ENCODE assay signal across 17 cellular contexts in genomic region chr11:85526564-85526963, GRCh38.
A peak's percentile ranks its signal among the peaks of the same experiment; 100 is the strongest.
DNase-seq lines count a peak whose midpoint lies in the region; ATAC-seq and TF ChIP-seq lines count a peak whose summit lies in the region.
"Had no signal": no experiment of that assay in that cellular context is flagged by ENCODE, and none has a peak within 500 bp of the region (broad histone marks: within the 10 kb centered on the region; RNA-seq: fewer than 3 reads in every experiment).

No MANE protein-coding gene starts in this region.

- H3K36me3 Mint-ChIP-seq in GM23338 (ENCODE audit: low read depth) (peaks cover 66% of the 10 kb centered on the region), neural progenitor cell (no peaks in the 10 kb centered on the region)

- H3K27me3 Mint-ChIP-seq in GM23338 (ENCODE audit: insufficient read depth, low read depth, poor library complexity) (no peaks in the 10 kb centered on the region), neural progenitor cell (ENCODE audit: insufficient read depth, low read depth) (peaks cover 2% of the 10 kb centered on the region)
- H3K27me3 Mint-ChIP-seq: CD4-positive, alpha-beta T cell had no signal

- H2AFZ ChIP-seq in GM23338 (no peak overlapping the region), neural progenitor cell (replicated peaks) (no peak overlapping the region)

- H3K79me2 ChIP-seq in GM23338 (replicated peaks; ENCODE audit: insufficient read depth), result no peaks in the 10 kb centered on the region
- H3K79me2 ChIP-seq in neural progenitor cell (ENCODE audit: low read depth), result no peaks in the 10 kb centered on the region

- H4K20me1 ChIP-seq in GM23338 (replicated peaks; ENCODE audit: insufficient read depth) (no peaks in the 10 kb centered on the region), neural progenitor cell (ENCODE audit: low read depth) (no peaks in the 10 kb centered on the region)

- H3K4me1 Mint-ChIP-seq in GM23338, result peaks cover 28% of the 10 kb centered on the region
- H3K4me1 Mint-ChIP-seq in neural progenitor cell, result peaks cover 4% of the 10 kb centered on the region
- H3K4me1 Mint-ChIP-seq: IgD-negative memory B cell had no signal

- TF ChIP-seq CTCF in GM23338 (conservative IDR thresholded peaks at IDR 0.05; ENCODE audit: low read depth in 2 of 2), result no peak
- no peak for TF ChIP-seq CTCF in neural progenitor cell (IDR thresholded peaks at IDR 0.05)
- no peak for TF ChIP-seq CTCF in right lobe of liver (IDR thresholded peaks at IDR 0.05)

- H3K9me2 ChIP-seq in GM23338 (ENCODE audit: insufficient read depth), result no peaks in the 10 kb centered on the region

- H3F3A ChIP-seq in GM23338 (replicated peaks; ENCODE audit: low read depth) (no peaks in the 10 kb centered on the region), neural progenitor cell (ENCODE audit: low read depth) (peaks cover 13% of the 10 kb centered on the region)

- peaks cover 27% of the 10 kb centered on the region for H3K4me1 ChIP-seq in GM23338 (ENCODE audit: insufficient read depth)
- peaks cover 30% of the 10 kb centered on the region for H3K4me1 ChIP-seq in HUES64 (ENCODE audit: insufficient read depth, low read length)
- peaks cover 24% of the 10 kb centered on the region for H3K4me1 ChIP-seq in iPS-18a (ENCODE audit: control insufficient read depth, low read depth, low read length)
- H3K4me1 ChIP-seq in neural progenitor cell, result peaks cover 20% of the 10 kb centered on the region
- H3K4me1 ChIP-seq in right lobe of liver, result no peaks in the 10 kb centered on the region
- H3K4me1 ChIP-seq: A549, Caco-2 had no signal

- intact Hi-C loops in right lobe of liver (cut with DNase I) (no loop called here), sciatic nerve (cut with DNase I) (no loop called here)

- no peak overlapping the region for H3K9ac ChIP-seq in HUES64 (ENCODE audit: low read depth, low read length)
- H3K9ac ChIP-seq in iPS-18a (ENCODE audit: low read length), result peak overlapping the region; percentile 4
- H3K9ac ChIP-seq in neural progenitor cell, result no peak overlapping the region

- H3K27ac Mint-ChIP-seq in GM23338 (peak overlapping the region; percentile 75), neural progenitor cell (no peak overlapping the region)
- H3K27ac Mint-ChIP-seq: CD4-positive, alpha-beta T cell; HFFc6; IgD-negative memory B cell had no signal

- ATAC-seq in GM23338, result peak; percentile 87
- ATAC-seq in right lobe of liver, result no peak
- ATAC-seq in sciatic nerve, result no peak
- ATAC-seq: A549, HCT116 had no signal

- H3K9me3 ChIP-seq in HUES64 (ENCODE audit: insufficient read depth, low read depth, low read length), result peaks cover 25% of the 10 kb centered on the region
- peaks cover 23% of the 10 kb centered on the region for H3K9me3 ChIP-seq in iPS-18a (ENCODE audit: control insufficient read depth, low read depth, low read length)
- peaks cover 11% of the 10 kb centered on the region for H3K9me3 ChIP-seq in neural progenitor cell (ENCODE audit: low read depth)
- H3K9me3 ChIP-seq in right lobe of liver, result no peaks in the 10 kb centered on the region
- H3K9me3 ChIP-seq: A549 had no signal

- H3K4me3 Mint-ChIP-seq in GM23338, result 0 out of 3 replicates have a peak overlapping the region, but pooled peaks have one; percentile 26
- H3K4me3 Mint-ChIP-seq in neural progenitor cell, result no peak overlapping the region
- H3K4me3 Mint-ChIP-seq: CD4-positive, alpha-beta T cell; HFFc6; IgD-negative memory B cell had no signal

- peaks cover 44% of the 10 kb centered on the region for H3K9me3 Mint-ChIP-seq in GM23338
- H3K9me3 Mint-ChIP-seq in neural progenitor cell, result peaks cover 12% of the 10 kb centered on the region

- H3K27ac ChIP-seq in GM23338 (ENCODE audit: low read depth) (peak overlapping the region; percentile 91), HUES64 (ENCODE audit: low read depth, low read length) (peak overlapping the region; percentile 85), iPS-18a (ENCODE audit: low read length) (peak overlapping the region; percentile 81), neural progenitor cell (no peak overlapping the region), right lobe of liver (no peak overlapping the region)
- H3K27ac ChIP-seq: 22Rv1, A549, C4-2B had no signal

- H3K4me2 ChIP-seq in GM23338 (peak overlapping the region; percentile 39), neural progenitor cell (peak overlapping the region; percentile 58)
- H3K4me2 ChIP-seq: A549 had no signal

- H3K27me3 ChIP-seq in GM23338 (ENCODE audit: insufficient read depth) (no peaks in the 10 kb centered on the region), HUES64 (ENCODE audit: insufficient read depth, low read length) (no peaks in the 10 kb centered on the region), iPS-18a (ENCODE audit: control insufficient read depth, insufficient read depth, low read length) (no peaks in the 10 kb centered on the region), neural progenitor cell (no peaks in the 10 kb centered on the region), right lobe of liver (no peaks in the 10 kb centered on the region)

- no peak for TF ChIP-seq POLR2A in right lobe of liver (IDR thresholded peaks at IDR 0.05)

- no peak overlapping the region for H3K4me3 ChIP-seq in GM23338
- H3K4me3 ChIP-seq in HUES64 (ENCODE audit: low read length), result no peak overlapping the region
- peak overlapping the region; percentile 25 for H3K4me3 ChIP-seq in iPS-18a (ENCODE audit: low read length)
- H3K4me3 ChIP-seq in neural progenitor cell, result no peak overlapping the region
- H3K4me3 ChIP-seq in right lobe of liver, result no peak overlapping the region
- H3K4me3 ChIP-seq: A549 had no signal

- peak; percentile 66 for DNase-seq in GM23338 (ENCODE audit: low spot score)
- DNase-seq in neural progenitor cell (ENCODE audit: low spot score), result no peak
- no peak for DNase-seq in right lobe of liver
- DNase-seq in sciatic nerve (ENCODE audit: low spot score), result no peak
- DNase-seq in NCI-H1694 treated with DMSO at 0.1 percent for 48 hours (lab: John Stamatoyannopoulos, UW), result no peak
- DNase-seq: AML-193; Caco-2; CD4-positive, alpha-beta T cell; HFFc6; KBM-7 had no signal

- H3K36me3 ChIP-seq in GM23338 (ENCODE audit: insufficient read depth) (0 out of 2 replicates have a peak, but pooled peaks cover 8% of the 10 kb centered on the region), HUES64 (ENCODE audit: insufficient read depth, low read length) (peaks cover 9% of the 10 kb centered on the region; the same call in 1 of the 2 replicates), iPS-18a (ENCODE audit: control insufficient read depth, low read depth, low read length) (no peaks in the 10 kb centered on the region), neural progenitor cell (no peaks in the 10 kb centered on the region), right lobe of liver (no peaks in the 10 kb centered on the region)

TF ChIP-seq in GM23338, 12 proteins besides CTCF, POLR2A, EP300 and RAD21 (continues in another document):
- TF ChIP-seq NANOG (IDR thresholded peaks at IDR 0.05; ENCODE audit: borderline replicate concordance) (peak; percentile 86), ZNF331 (CRISPR knock-in tag; IDR thresholded peaks at IDR 0.05; ENCODE audit: low read depth) (no peak)

Comparison
In these comparisons a context has a peak if more than half of its experiments do, and no peak if none do; other contexts are left out.
1. H3K27ac ChIP-seq: peak in GM23338 (single experiment), HUES64 (single experiment) and iPS-18a (single experiment); none in neural progenitor cell (single experiment) and right lobe of liver (0 of 3).